ENCODE assay signal across 8 cellular contexts in genomic region chr1:75908717-75909152, GRCh38. TPM values are rescaled to one million over a fixed set of nuclear protein-coding genes. Genes with fewer than 3 reads are reported as not detected.
DNase-seq lines count a peak whose midpoint lies in the region; ATAC-seq, FAIRE-seq and TF ChIP-seq lines count a peak whose summit lies in the region.

No MANE protein-coding gene starts in this region.

- CTCF ChIA-PET in OCI-LY7 (lab: Charles Lee; ENCODE audit: unreplicated experiment): no interaction called here

- H4K20me1 ChIP-seq in OCI-LY7 (ENCODE audit: insufficient read depth, low read length): no peaks in the 10 kb centered on the region

- no peaks in the 10 kb centered on the region for H3K9me3 ChIP-seq in OCI-LY7 (ENCODE audit: low read length)
- no peaks in the 10 kb centered on the region for H3K9me3 ChIP-seq in pancreas
- H3K9me3 ChIP-seq in gastroesophageal sphincter: peaks cover 0 to 17% (median 0%) of the 10 kb centered on the region in 3 donors

- no peak for TF ChIP-seq EP300 in gastroesophageal sphincter (IDR thresholded peaks at IDR 0.05)

- peak; percentile 92 for ATAC-seq in GM18861 (IDR thresholded peaks at IDR 0.05; ENCODE audit: unreplicated experiment)
- ATAC-seq in HG03565 (IDR thresholded peaks at IDR 0.05; ENCODE audit: unreplicated experiment): peak; percentile 87
- ATAC-seq in pancreas: no peak
- no peak for ATAC-seq in gastroesophageal sphincter

- 26 to 43% methylated on average over 2 of the region's 2 CpGs for WGBS in pancreas, 2 donors
- WGBS in gastroesophageal sphincter (ENCODE audit: low coverage in 1 of 2), 2 donors: 0% methylated on average over 1 of the region's 2 CpGs; no CpG with 5 or more reads in 1 of the 2 donors

- FAIRE-seq in pancreas (lab: Jason Lieb, UNC): no peak

- H3K27me3 ChIP-seq in pancreas (no peaks in the 10 kb centered on the region), gastroesophageal sphincter (no peaks in the 10 kb centered on the region)

- intact Hi-C loops in OCI-LY7 (cut with micrococcal nuclease; ENCODE audit: unreplicated experiment): no loop called here
- intact Hi-C loops in pancreas (cut with DNase I): no loop called here

- H3K36me3 ChIP-seq in OCI-LY7 (ENCODE audit: insufficient read depth, low read length): no peaks in the 10 kb centered on the region
- H3K36me3 ChIP-seq in pancreas: no peaks in the 10 kb centered on the region
- no peaks in the 10 kb centered on the region for H3K36me3 ChIP-seq in gastroesophageal sphincter

- TF ChIP-seq POLR2A in gastroesophageal sphincter (IDR thresholded peaks at IDR 0.05): no peak

- POLR2A ChIA-PET in OCI-LY7 (lab: Charles Lee): interaction anchor here (0.7 kb wide), 1 partner anchor 9 kb away, joined by 3 read pairs; no protein-coding TSS in a partner anchor

- H3K9me2 ChIP-seq in OCI-LY7 (ENCODE audit: insufficient read depth, low read length): no peaks in the 10 kb centered on the region

- no peaks in the 10 kb centered on the region for H3K79me2 ChIP-seq in OCI-LY7 (ENCODE audit: insufficient read depth, low read depth, low read length)

- DNase-seq in ACHN (peak; percentile 50), OCI-LY7 (ENCODE audit: low spot score) (peak; percentile 16), fibroblast of the conjunctiva (ENCODE audit: low read depth) (peak; percentile 27), coronary artery (ENCODE audit: low spot score) (no peak), pancreas (no peak)

- no TSS peak for BruUV-seq in OCI-LY7 (replicated peaks; lab: Mats Ljungman, UMichigan)

- H3K27ac ChIP-seq in OCI-LY7 (ENCODE audit: low read depth, low read length, poor library complexity, severe bottlenecking) (no peak overlapping the region), coronary artery (no peak overlapping the region), pancreas (no peak overlapping the region), gastroesophageal sphincter (no peak overlapping the region)

- H3K4me2 ChIP-seq in OCI-LY7 (ENCODE audit: low read length): no peak overlapping the region

- H3K4me1 ChIP-seq in OCI-LY7 (ENCODE audit: insufficient read depth, low read length, poor library complexity, severe bottlenecking): no peaks in the 10 kb centered on the region
- H3K4me1 ChIP-seq in pancreas: no peaks in the 10 kb centered on the region
- no peaks in the 10 kb centered on the region for H3K4me1 ChIP-seq in gastroesophageal sphincter

- in situ Hi-C loops in ACHN (cut with HindIII; ENCODE audit: low pct_ligation_motif_present, low pct_unique_long_range_greater_than_20kb, low sequenced_read_pairs): no loop called here

- no peak overlapping the region for H3K4me3 ChIP-seq in OCI-LY7 (ENCODE audit: low read depth, low read length, poor library complexity, severe bottlenecking)
- no peak overlapping the region for H3K4me3 ChIP-seq in coronary artery
- no peak overlapping the region for H3K4me3 ChIP-seq in pancreas
- no peak overlapping the region for H3K4me3 ChIP-seq in gastroesophageal sphincter

- TF ChIP-seq CTCF in OCI-LY7 (conservative IDR thresholded peaks at IDR 0.05; ENCODE audit: low read length): peak; percentile 58
- no peak for TF ChIP-seq CTCF in coronary artery (IDR thresholded peaks at IDR 0.05)
- no peak for TF ChIP-seq CTCF in pancreas (IDR thresholded peaks at IDR 0.05)
- no peak for TF ChIP-seq CTCF in gastroesophageal sphincter (IDR thresholded peaks at IDR 0.05)

- H2AFZ ChIP-seq in OCI-LY7 (ENCODE audit: low read length): no peak overlapping the region

RNA-seq across cellular contexts. Expression of gene ASB17, which starts 23.5 kb away (rescaled TPM):
- not detected in 2 replicates for total RNA-seq in OCI-LY7 (2014; rRNA removed; shearing (Covaris generic))
- total RNA-seq in OCI-LY7 (2022) (not detected in 2 replicates), pancreas (not detected), gastroesophageal sphincter (not detected)
- not detected for polyA plus RNA-seq in pancreas

Comparison
In these comparisons a context has a peak if more than half of its experiments do, and no peak if none do; other contexts are left out.
1. DNase-seq: peak in ACHN (single experiment), OCI-LY7 (single experiment) and fibroblast of the conjunctiva (single experiment); none in coronary artery (single experiment) and pancreas (0 of 6).
2. ATAC-seq: peak in GM18861 (single experiment) and HG03565 (single experiment); none in pancreas (0 of 4) and gastroesophageal sphincter (single experiment).